Comparison of ENCODE assay signal across 29 cellular contexts in genomic region chr1:86410879-86411278, GRCh38. TPM values are rescaled to one million over a fixed set of nuclear protein-coding genes. Genes with fewer than 3 reads are reported as not detected.
"Had no signal": no experiment of that assay in that cellular context is flagged by ENCODE, and none has a peak within 500 bp of the region (broad histone marks: within the 10 kb centered on the region; RNA-seq: fewer than 3 reads in every experiment).

No MANE protein-coding gene starts in this region.

- H3K36me3 ChIP-seq: stomach, suprapubic skin, thoracic aorta, thyroid gland, tibial artery, tibial nerve, transverse colon, upper lobe of left lung, upper lobe of right lung, uterus, vagina had no signal

- H3K9me3 ChIP-seq: stomach, suprapubic skin, testis, thoracic aorta, thyroid gland, tibial artery, tibial nerve, transverse colon, upper lobe of left lung, upper lobe of right lung, uterus, vagina had no signal

- H3K27me3 ChIP-seq: stomach, suprapubic skin, testis, thyroid gland, tibial artery, tibial nerve, transverse colon, upper lobe of left lung, upper lobe of right lung, uterus, vagina had no signal

- DNase-seq: stimulated activated CD4-positive, alpha-beta T cell treated with anti-CD3 and anti-CD28 coated beads, Interleukin-2, amount 100 ng/mL, for 24 hours; stimulated activated CD4-positive, alpha-beta T cell treated with anti-CD3 and anti-CD28 coated beads, Interleukin-2, amount 100 ng/mL, for 48 hours; stimulated activated CD4-positive, alpha-beta T cell treated with anti-CD3 and anti-CD28 coated beads, Interleukin-4, amount 100 ng/mL, for 1 hour; stimulated activated CD4-positive, alpha-beta T cell treated with anti-CD3 and anti-CD28 coated beads, Interleukin-4, amount 100 ng/mL, for 24 hours; stimulated activated CD4-positive, alpha-beta T cell treated with anti-CD3 and anti-CD28 coated beads, Interleukin-4, amount 100 ng/mL, for 4 hours; stimulated activated CD8-positive, alpha-beta memory T cell treated with anti-CD3 and anti-CD28 coated beads, Interleukin-4, amount 100 ng/mL, for 48 hours; stimulated activated naive B cell treated with anti-CD40 and anti-IgM and Interleukin-4, amounts not matched to agents 10 μg/mL and 1 μg/mL and 100 μg/mL, for 72 hours; stimulated activated naive CD4-positive, alpha-beta T cell; stimulated activated naive CD4-positive, alpha-beta T cell treated with Interleukin-2 at 50 U/mL for 16 hours; stomach; substantia nigra; testis; thyroid gland; tibial artery; transverse colon; trophoblast cell; upper lobe of right lung; uterus had no signal

- H3K27ac ChIP-seq: stomach, suprapubic skin, testis, thoracic aorta, thyroid gland, tibial artery, tibial nerve, transverse colon, upper lobe of left lung, upper lobe of right lung, uterus, vagina had no signal

- H3K4me1 ChIP-seq: stomach, testis, thyroid gland, tibial artery, tibial nerve, transverse colon, upper lobe of right lung, uterus, vagina had no signal

- H3K9me3 Mint-ChIP-seq: stimulated activated effector memory CD8-positive, alpha-beta T cell treated with anti-CD3 and anti-CD28 coated beads, Interleukin-12 subunit alpha, Interleukin-12 subunit beta, amount 100 ng/mL, for 72 hours; stimulated activated memory B cell treated with anti-CD40 and anti-IgM and Interleukin-4, amounts not matched to agents 10 μg/mL and 1 μg/mL and 100 μg/mL, for 72 hours; stimulated activated naive B cell treated with anti-CD40 and anti-IgM and Interleukin-4, amounts not matched to agents 10 μg/mL and 1 μg/mL and 100 μg/mL, for 72 hours; stimulated activated naive CD8-positive, alpha-beta T cell treated with anti-CD3 and anti-CD28 coated beads, Interleukin-15, Interleukin-2, amounts not matched to agents 100 ng/mL and 50 ng/mL, for 24 hours; type B pancreatic cell had no signal

- H3K4me1 Mint-ChIP-seq: stimulated activated effector memory CD8-positive, alpha-beta T cell treated with anti-CD3 and anti-CD28 coated beads, Interleukin-12 subunit alpha, Interleukin-12 subunit beta, amount 100 ng/mL, for 72 hours; stimulated activated memory B cell treated with anti-CD40 and anti-IgM and Interleukin-4, amounts not matched to agents 10 μg/mL and 1 μg/mL and 100 μg/mL, for 72 hours; stimulated activated naive B cell treated with anti-CD40 and anti-IgM and Interleukin-4, amounts not matched to agents 10 μg/mL and 1 μg/mL and 100 μg/mL, for 72 hours had no signal

- H3K27ac Mint-ChIP-seq: stimulated activated effector memory CD8-positive, alpha-beta T cell treated with anti-CD3 and anti-CD28 coated beads, Interleukin-12 subunit alpha, Interleukin-12 subunit beta, amount 100 ng/mL, for 72 hours; stimulated activated memory B cell treated with anti-CD40 and anti-IgM and Interleukin-4, amounts not matched to agents 10 μg/mL and 1 μg/mL and 100 μg/mL, for 72 hours; stimulated activated naive B cell treated with anti-CD40 and anti-IgM and Interleukin-4, amounts not matched to agents 10 μg/mL and 1 μg/mL and 100 μg/mL, for 72 hours; stimulated activated naive CD8-positive, alpha-beta T cell treated with anti-CD3 and anti-CD28 coated beads, Interleukin-15, Interleukin-2, amounts not matched to agents 100 ng/mL and 50 ng/mL, for 24 hours; type B pancreatic cell had no signal

- ATAC-seq: stimulated activated effector memory CD8-positive, alpha-beta T cell treated with anti-CD3 and anti-CD28 coated beads, Interleukin-12 subunit alpha, Interleukin-12 subunit beta, amount 100 ng/mL, for 72 hours; stimulated activated naive B cell treated with anti-CD40 and anti-IgM and Interleukin-4, amounts not matched to agents 10 μg/mL and 1 μg/mL and 100 μg/mL, for 72 hours; upper lobe of right lung had no signal

- H3K4me3 ChIP-seq: stomach, suprapubic skin, testis, thoracic aorta, thyroid gland, tibial artery, tibial nerve, transverse colon, upper lobe of left lung, upper lobe of right lung, uterus, vagina had no signal

- H3K4me3 Mint-ChIP-seq: stimulated activated effector memory CD8-positive, alpha-beta T cell treated with anti-CD3 and anti-CD28 coated beads, Interleukin-12 subunit alpha, Interleukin-12 subunit beta, amount 100 ng/mL, for 72 hours; stimulated activated memory B cell treated with anti-CD40 and anti-IgM and Interleukin-4, amounts not matched to agents 10 μg/mL and 1 μg/mL and 100 μg/mL, for 72 hours; stimulated activated naive B cell treated with anti-CD40 and anti-IgM and Interleukin-4, amounts not matched to agents 10 μg/mL and 1 μg/mL and 100 μg/mL, for 72 hours; stimulated activated naive CD8-positive, alpha-beta T cell treated with anti-CD3 and anti-CD28 coated beads, Interleukin-15, Interleukin-2, amounts not matched to agents 100 ng/mL and 50 ng/mL, for 24 hours; type B pancreatic cell had no signal

- H3K36me3 Mint-ChIP-seq: stimulated activated effector memory CD8-positive, alpha-beta T cell treated with anti-CD3 and anti-CD28 coated beads, Interleukin-12 subunit alpha, Interleukin-12 subunit beta, amount 100 ng/mL, for 72 hours; stimulated activated memory B cell treated with anti-CD40 and anti-IgM and Interleukin-4, amounts not matched to agents 10 μg/mL and 1 μg/mL and 100 μg/mL, for 72 hours; stimulated activated naive B cell treated with anti-CD40 and anti-IgM and Interleukin-4, amounts not matched to agents 10 μg/mL and 1 μg/mL and 100 μg/mL, for 72 hours; type B pancreatic cell had no signal

- H3K27me3 Mint-ChIP-seq: stimulated activated memory B cell treated with anti-CD40 and anti-IgM and Interleukin-4, amounts not matched to agents 10 μg/mL and 1 μg/mL and 100 μg/mL, for 72 hours; stimulated activated naive B cell treated with anti-CD40 and anti-IgM and Interleukin-4, amounts not matched to agents 10 μg/mL and 1 μg/mL and 100 μg/mL, for 72 hours; stimulated activated naive CD8-positive, alpha-beta T cell treated with anti-CD3 and anti-CD28 coated beads, Interleukin-15, Interleukin-2, amounts not matched to agents 100 ng/mL and 50 ng/mL, for 24 hours; type B pancreatic cell had no signal

RNA-seq across cellular contexts. Expression of gene CLCA2, which starts 13.1 kb away (rescaled TPM):
- total RNA-seq: thyroid gland, tibial nerve, upper lobe of right lung, uterus had no signal

RNA-seq across cellular contexts. Expression of gene CLCA1, which starts 57.8 kb away (rescaled TPM):
- total RNA-seq: suprapubic skin, temporal lobe, thoracic aorta, thyroid gland, tibial nerve, upper lobe of right lung, urinary bladder, vagina had no signal
- polyA plus RNA-seq: urinary bladder had no signal
